In genomic region chr2:96209011-96209728, GRCh38 we compare ENCODE assay signal across 8 cellular contexts. TPM values are rescaled to one million over a fixed set of nuclear protein-coding genes. Genes with fewer than 3 reads are reported as not detected.
DNase-seq lines count a peak whose midpoint lies in the region; ATAC-seq, FAIRE-seq and TF ChIP-seq lines count a peak whose summit lies in the region.

No MANE protein-coding gene starts in this region.

- peaks cover 31% of the 10 kb centered on the region for H3K4me1 Mint-ChIP-seq in T-helper 17 cell

- H3K27me3 Mint-ChIP-seq in T-helper 17 cell, result no peaks in the 10 kb centered on the region

- no peak for FAIRE-seq in H54 (lab: Jason Lieb, UNC)
- FAIRE-seq in frontal cortex (lab: Jason Lieb, UNC), result no peak

- DNase-seq in H54 (ENCODE audit: insufficient read length, low spot score), result no peak
- no peak for DNase-seq in T-helper 17 cell
- no peak for DNase-seq in foreskin fibroblast
- DNase-seq in skeletal muscle cell (ENCODE audit: low read depth), result no peak
- DNase-seq in frontal cortex (ENCODE audit: low spot score in 2 of 2), result no peak
- DNase-seq in mesenteric fat pad (ENCODE audit: low spot score), result no peak

- TF ChIP-seq POLR2A in H54 (IDR thresholded peaks at IDR 0.05; ENCODE audit: low read depth, low read length), result peak; percentile 16; the same call in 1 of the 2 replicates

- H3K27ac Mint-ChIP-seq in T-helper 17 cell, result peak overlapping the region; percentile 95

- peaks cover 4% of the 10 kb centered on the region for H3K36me3 Mint-ChIP-seq in T-helper 17 cell (ENCODE audit: low read depth)

- peak overlapping the region; percentile 83 to 92 for H3K4me3 ChIP-seq in foreskin fibroblast (ENCODE audit: low read depth in 1 of 2, low read length in 2 of 2)
- H3K4me3 ChIP-seq in skeletal muscle cell (ENCODE audit: low read depth, low read length), result peak overlapping the region; percentile 87

- peak overlapping the region; percentile 98 for H3K4me3 Mint-ChIP-seq in T-helper 17 cell

- H3K9me3 ChIP-seq in T-helper 17 cell (ENCODE audit: control insufficient read depth, low read length, poor library complexity, severe bottlenecking), result no peaks in the 10 kb centered on the region

- no peak for TF ChIP-seq CTCF in foreskin fibroblast (IDR thresholded peaks at IDR 0.05; ENCODE audit: low read depth, low read length)

- no peak for ATAC-seq in T-helper 17 cell
- no peak for ATAC-seq in GM21390 (IDR thresholded peaks at IDR 0.05; ENCODE audit: unreplicated experiment)
- no peak for ATAC-seq in HG02759 (IDR thresholded peaks at IDR 0.05; ENCODE audit: unreplicated experiment)

RNA-seq across cellular contexts. Expression of gene STARD7, which starts 0.5 kb away (rescaled TPM):
- total RNA-seq in T-helper 17 cell (10 to 100 TPM; 59.2 to 72.6 TPM), frontal cortex (174 TPM), mesenteric fat pad (107 TPM)

RNA-seq across cellular contexts. Expression of gene TMEM127, which starts 56.6 kb away (rescaled TPM):
- total RNA-seq in T-helper 17 cell, result 10 to 100 TPM; 36.4 to 44.8 TPM
- total RNA-seq in frontal cortex, result 14.7 TPM
- 58.7 TPM for total RNA-seq in mesenteric fat pad

RNA-seq across cellular contexts. Expression of gene CIAO1, which starts 56.9 kb away (rescaled TPM):
- total RNA-seq in T-helper 17 cell (10 to 100 TPM; 60.0 to 61.5 TPM), frontal cortex (74.6 TPM), mesenteric fat pad (71.0 TPM)
